7 cellular contexts compared by ENCODE assay signal in the genomic region with DNA sequence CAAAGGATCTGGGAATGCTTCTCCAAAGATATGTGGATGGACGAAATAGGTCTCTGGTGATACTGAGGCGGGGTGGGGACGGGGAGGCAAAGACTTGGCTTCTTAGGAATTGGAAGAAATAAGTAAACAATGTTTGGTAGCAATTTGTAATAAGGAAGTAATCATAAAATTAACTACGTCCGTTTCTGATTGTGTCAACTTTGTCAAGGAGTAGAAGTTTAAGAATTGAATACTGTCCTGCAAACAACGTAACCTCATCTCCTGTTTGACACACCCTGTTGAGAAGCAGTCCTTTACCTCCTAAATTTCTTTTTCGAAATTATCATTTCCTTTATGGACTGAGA. TPM values are rescaled to one million over a fixed set of nuclear protein-coding genes. Genes with fewer than 3 reads are reported as not detected.
DNase-seq lines count a peak whose midpoint lies in the region; ATAC-seq and TF ChIP-seq lines count a peak whose summit lies in the region.

No MANE protein-coding gene starts in this region.

- H3K9me3 ChIP-seq in iPS-18a (ENCODE audit: control insufficient read depth, low read depth, low read length) = no peaks in the 10 kb centered on the region

- H3K4me3 Mint-ChIP-seq in HFFc6 = peak overlapping the region; percentile 95
- peak overlapping the region; percentile 97 for H3K4me3 Mint-ChIP-seq in activated CD8-positive, alpha-beta T cell treated with anti-CD3 and anti-CD28 coated beads, Interleukin-2, amount 10 ng/mL, durations not matched to agents 7 days and 5 days
- H3K4me3 Mint-ChIP-seq in stimulated activated naive B cell treated with anti-CD40 and anti-IgM and Interleukin-4, amounts not matched to agents 10 μg/mL and 1 μg/mL and 100 μg/mL, for 72 hours = peak overlapping the region; percentile 93 to 99

- no peak for ATAC-seq in activated CD8-positive, alpha-beta T cell treated with anti-CD3 and anti-CD28 coated beads, Interleukin-2, amount 10 ng/mL, durations not matched to agents 7 days and 5 days
- no peak for ATAC-seq in stimulated activated naive B cell treated with anti-CD40 and anti-IgM and Interleukin-4, amounts not matched to agents 10 μg/mL and 1 μg/mL and 100 μg/mL, for 72 hours (replicated peaks)

- POLR2A ChIA-PET in activated CD8-positive, alpha-beta T cell treated with anti-CD3 and anti-CD28 coated beads, Interleukin-2, amount 10 ng/mL, durations not matched to agents 7 days and 5 days (lab: Charles Lee) = interaction anchor here (0.6 to 2.0 kb wide), 8 partner anchors 21 to 1325 kb away, joined by 3 to 11 read pairs (median 4); partner anchors contain the start of genes LIX1L, NUDT17, PEX11B and PIAS3

- H3K9ac ChIP-seq in iPS-18a (ENCODE audit: low read length) = peak overlapping the region; percentile 90

- H3K27ac Mint-ChIP-seq in HFFc6 = peak overlapping the region; percentile 97
- peak overlapping the region; percentile 94 for H3K27ac Mint-ChIP-seq in activated CD8-positive, alpha-beta T cell treated with anti-CD3 and anti-CD28 coated beads, Interleukin-2, amount 10 ng/mL, durations not matched to agents 7 days and 5 days
- H3K27ac Mint-ChIP-seq in stimulated activated naive B cell treated with anti-CD40 and anti-IgM and Interleukin-4, amounts not matched to agents 10 μg/mL and 1 μg/mL and 100 μg/mL, for 72 hours = peak overlapping the region; percentile 97

- no peaks in the 10 kb centered on the region for H3K9me3 Mint-ChIP-seq in HFFc6
- H3K9me3 Mint-ChIP-seq in activated CD8-positive, alpha-beta T cell treated with anti-CD3 and anti-CD28 coated beads, Interleukin-2, amount 10 ng/mL, durations not matched to agents 7 days and 5 days (ENCODE audit: insufficient read depth) = no peaks in the 10 kb centered on the region
- no peaks in the 10 kb centered on the region for H3K9me3 Mint-ChIP-seq in stimulated activated naive B cell treated with anti-CD40 and anti-IgM and Interleukin-4, amounts not matched to agents 10 μg/mL and 1 μg/mL and 100 μg/mL, for 72 hours

- TF ChIP-seq CTCF in HFFc6 (IDR thresholded peaks at IDR 0.05) = no peak

- CTCF ChIA-PET in activated CD8-positive, alpha-beta T cell treated with anti-CD3 and anti-CD28 coated beads, Interleukin-2, amount 10 ng/mL, durations not matched to agents 7 days and 5 days (lab: Charles Lee) = interaction anchor here (2.9 to 16.3 kb wide), 2 partner anchors 20 to 104 kb away, joined by 13 to 214 read pairs; partner anchors contain the start of gene NUDT17

- peaks cover 4% of the 10 kb centered on the region; the same call in 1 of the 2 replicates for H3K27me3 Mint-ChIP-seq in HFFc6 (ENCODE audit: insufficient read depth)
- H3K27me3 Mint-ChIP-seq in activated CD8-positive, alpha-beta T cell treated with anti-CD3 and anti-CD28 coated beads, Interleukin-2, amount 10 ng/mL, durations not matched to agents 7 days and 5 days (ENCODE audit: low read depth) = no peaks in the 10 kb centered on the region
- no peaks in the 10 kb centered on the region for H3K27me3 Mint-ChIP-seq in stimulated activated naive B cell treated with anti-CD40 and anti-IgM and Interleukin-4, amounts not matched to agents 10 μg/mL and 1 μg/mL and 100 μg/mL, for 72 hours

- peak overlapping the region; percentile 85 for H3K27ac ChIP-seq in iPS-18a (ENCODE audit: low read length)

- peak overlapping the region; percentile 100 for H3K4me3 ChIP-seq in iPS-18a (ENCODE audit: low read length)

- H3K36me3 ChIP-seq in iPS-18a (ENCODE audit: control insufficient read depth, low read depth, low read length) = peaks cover 34% of the 10 kb centered on the region

- peaks cover 30% of the 10 kb centered on the region for H3K4me1 Mint-ChIP-seq in HFFc6 (ENCODE audit: low read depth)
- H3K4me1 Mint-ChIP-seq in activated CD8-positive, alpha-beta T cell treated with anti-CD3 and anti-CD28 coated beads, Interleukin-2, amount 10 ng/mL, durations not matched to agents 7 days and 5 days (ENCODE audit: low read depth) = peaks cover 33% of the 10 kb centered on the region
- peaks cover 12 to 18% of the 10 kb centered on the region in 2 donors for H3K4me1 Mint-ChIP-seq in stimulated activated naive B cell treated with anti-CD40 and anti-IgM and Interleukin-4, amounts not matched to agents 10 μg/mL and 1 μg/mL and 100 μg/mL, for 72 hours

- H3K27me3 ChIP-seq in iPS-18a (ENCODE audit: control insufficient read depth, insufficient read depth, low read length) = no peaks in the 10 kb centered on the region

- DNase-seq in HFFc6 (no peak), ecto neural progenitor cell (ENCODE audit: low spot score) (no peak), inferior parietal cortex (ENCODE audit: extremely low spot score) (no peak), 8988T (no peak)
- DNase-seq in activated CD8-positive, alpha-beta T cell treated with anti-CD3 and anti-CD28 coated beads, Interleukin-2, amount 10 ng/mL, durations not matched to agents 7 days and 5 days = peak; percentile 30
- DNase-seq in stimulated activated naive B cell treated with anti-CD40 and anti-IgM and Interleukin-4, amounts not matched to agents 10 μg/mL and 1 μg/mL and 100 μg/mL, for 72 hours = no peak

- no peaks in the 10 kb centered on the region for H3K4me1 ChIP-seq in iPS-18a (ENCODE audit: control insufficient read depth, low read depth, low read length)

- H3K36me3 Mint-ChIP-seq in HFFc6 (ENCODE audit: low read depth) = peaks cover 40% of the 10 kb centered on the region
- H3K36me3 Mint-ChIP-seq in activated CD8-positive, alpha-beta T cell treated with anti-CD3 and anti-CD28 coated beads, Interleukin-2, amount 10 ng/mL, durations not matched to agents 7 days and 5 days (ENCODE audit: low read depth) = peaks cover 42% of the 10 kb centered on the region
- peaks cover 25 to 33% of the 10 kb centered on the region in 2 donors for H3K36me3 Mint-ChIP-seq in stimulated activated naive B cell treated with anti-CD40 and anti-IgM and Interleukin-4, amounts not matched to agents 10 μg/mL and 1 μg/mL and 100 μg/mL, for 72 hours

RNA-seq across cellular contexts. Expression of gene POLR3C, which starts 0.5 kb away (rescaled TPM):
- 10 to 100 TPM; 31.4 to 39.1 (median 35.1) TPM for total RNA-seq in HFFc6 (2021; fragmentation: NEBNext Ultra II Directional; extraction: Animal tissue kit (Norgen Biotek cat#: 25700))
- total RNA-seq in activated CD8-positive, alpha-beta T cell treated with anti-CD3 and anti-CD28 coated beads, Interleukin-2, amount 10 ng/mL, durations not matched to agents 7 days and 5 days = 10 to 100 TPM; 29.7 to 31.5 TPM

RNA-seq across cellular contexts. Expression of gene RNF115, which starts 0.6 kb away (rescaled TPM):
- total RNA-seq in HFFc6 (2021; fragmentation: NEBNext Ultra II Directional; extraction: Animal tissue kit (Norgen Biotek cat#: 25700)) = 10 to 100 TPM; 14.0 to 23.0 (median 21.2) TPM
- total RNA-seq in activated CD8-positive, alpha-beta T cell treated with anti-CD3 and anti-CD28 coated beads, Interleukin-2, amount 10 ng/mL, durations not matched to agents 7 days and 5 days = 10 to 100 TPM; 15.1 to 15.5 TPM

RNA-seq across cellular contexts. Expression of gene NUDT17, which starts 21.0 kb away (rescaled TPM):
- total RNA-seq in HFFc6 (2021; fragmentation: NEBNext Ultra II Directional; extraction: Animal tissue kit (Norgen Biotek cat#: 25700)) = 1 to 10 TPM; 2.4 to 4.5 (median 3.6) TPM
- 1 to 10 TPM; 2.2 to 3.8 TPM for total RNA-seq in activated CD8-positive, alpha-beta T cell treated with anti-CD3 and anti-CD28 coated beads, Interleukin-2, amount 10 ng/mL, durations not matched to agents 7 days and 5 days

RNA-seq across cellular contexts. Expression of gene PIAS3, which starts 34.4 kb away (rescaled TPM):
- 10 to 100 TPM; 45.2 to 53.8 (median 51.6) TPM for total RNA-seq in HFFc6 (2021; fragmentation: NEBNext Ultra II Directional; extraction: Animal tissue kit (Norgen Biotek cat#: 25700))
- total RNA-seq in activated CD8-positive, alpha-beta T cell treated with anti-CD3 and anti-CD28 coated beads, Interleukin-2, amount 10 ng/mL, durations not matched to agents 7 days and 5 days = 10 to 100 TPM; 19.8 to 23.7 TPM
